28 cellular contexts compared by ENCODE assay signal in the genomic region with DNA sequence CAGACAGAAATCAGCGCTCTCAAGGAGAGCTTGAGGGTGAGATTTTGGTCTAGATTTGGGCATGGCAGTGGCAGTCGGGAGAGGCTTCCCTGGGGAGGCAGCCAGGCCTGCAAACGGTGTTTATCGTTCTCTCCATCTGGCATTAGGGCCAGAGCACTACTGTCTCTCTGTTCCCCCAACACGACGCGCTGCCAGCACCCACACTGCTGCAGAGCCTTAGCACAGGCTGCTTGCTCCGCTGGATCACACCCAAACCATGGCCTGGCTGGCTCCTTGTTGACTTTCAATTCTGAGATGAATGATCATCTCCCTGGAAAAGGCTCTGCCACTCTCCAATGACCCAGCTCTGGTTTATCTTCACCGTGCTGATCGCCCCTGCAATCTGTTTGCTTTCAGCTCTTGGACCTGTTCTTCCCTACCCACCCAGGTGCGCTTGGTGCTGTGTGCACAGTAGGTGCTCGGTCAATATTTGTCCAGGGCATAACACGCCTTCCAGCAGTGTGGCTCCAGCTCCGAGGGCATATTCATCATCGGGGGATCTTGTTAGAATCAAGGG.
A peak's percentile ranks its signal among the peaks of the same experiment; 100 is the strongest.
DNase-seq lines count a peak whose midpoint lies in the region; ATAC-seq and TF ChIP-seq lines count a peak whose summit lies in the region.
"Had no signal": no experiment of that assay in that cellular context is flagged by ENCODE, and none has a peak within 500 bp of the region (broad histone marks: within the 10 kb centered on the region; RNA-seq: fewer than 3 reads in every experiment).

No MANE protein-coding gene starts in this region.

- H3K23ac ChIP-seq in H9 (ENCODE audit: insufficient read length, low read depth, low read length): no peak overlapping the region

- CTCF ChIA-PET in WTC11 (lab: Charles Lee): interaction anchor here (1.3 to 2.0 kb wide), 2 partner anchors 14 to 105 kb away, joined by 5 to 15 read pairs; no protein-coding TSS in a partner anchor

- no peak overlapping the region for H2BK15ac ChIP-seq in H9 (ENCODE audit: low read depth, low read length)

- H2BK20ac ChIP-seq in H9 (ENCODE audit: low read depth, low read length, poor library complexity, severe bottlenecking): no peak overlapping the region

- no peaks in the 10 kb centered on the region for H3K79me1 ChIP-seq in H9 (ENCODE audit: insufficient read depth, low read depth, low read length, poor library complexity, severe bottlenecking)

- H4K5ac ChIP-seq in H9 (ENCODE audit: insufficient read length, low read depth, low read length): no peak overlapping the region

- no peak overlapping the region for H3K9ac ChIP-seq in H9 (ENCODE audit: extremely low read depth, insufficient read length, low read length)
- H3K9ac ChIP-seq in muscle layer of colon (ENCODE audit: low read length): no peak overlapping the region
- H3K9ac ChIP-seq: BLaER1, GM23248 had no signal

- H3K4me1 ChIP-seq in H9 (ENCODE audit: insufficient read depth, low read length) (peaks cover 13% of the 10 kb centered on the region), muscle layer of colon (ENCODE audit: insufficient read depth, low read length) (peaks cover 10% of the 10 kb centered on the region), body of pancreas (peaks cover 3% of the 10 kb centered on the region)
- H3K4me1 ChIP-seq: BLaER1, SJCRH30, tibial nerve had no signal

- H3K4me3 ChIP-seq in muscle layer of colon (ENCODE audit: low read depth in 1 of 2, low read length in 2 of 2) (peak overlapping the region in 1 of 2 donors; percentile 23), body of pancreas (no peak overlapping the region)
- H3K4me3 ChIP-seq: BLaER1, GM23248, SJCRH30, tibial nerve had no signal

- H3K4me1 Mint-ChIP-seq in H9 (peaks cover 65 to 68% of the 10 kb centered on the region in 2 experiments), WTC11 (peaks cover 74% of the 10 kb centered on the region)
- H3K4me1 Mint-ChIP-seq: activated B cell treated with CpG ODN at 0.5 μM for 24 hours had no signal

- TF ChIP-seq CTCF in H9 (conservative IDR thresholded peaks at IDR 0.05) (no peak), WTC11 (IDR thresholded peaks at IDR 0.05) (no peak), body of pancreas (IDR thresholded peaks at IDR 0.05) (no peak)

- TF ChIP-seq POLR2A in body of pancreas (IDR thresholded peaks at IDR 0.05): no peak

- H3K27ac Mint-ChIP-seq in H9 (peak overlapping the region; percentile 9 to 100 (median 66); a peak in 5 of 7 replicates), WTC11 (peak overlapping the region; percentile 91)
- H3K27ac Mint-ChIP-seq: activated B cell treated with CpG ODN at 0.5 μM for 24 hours; activated T-cell treated with anti-CD3 and anti-CD28 coated beads, Interleukin-2, amount 50 U/mL, for 72 hours; dendritic cell treated with granulocyte-macrophage colony-stimulating factor and Interleukin-4, amounts not matched to agents 40 ng/mL and 50 ng/mL, for 4 days; progenitor cell of endocrine pancreas had no signal

- H4K8ac ChIP-seq in H9 (replicated peaks; ENCODE audit: insufficient read length, low read depth, low read length): no peak overlapping the region

- intact Hi-C loops in body of pancreas (cut with DNase I): no loop called here

- H3K27ac ChIP-seq in H9 (ENCODE audit: insufficient read length, low read depth, low read length): no peak overlapping the region
- H3K27ac ChIP-seq in muscle layer of colon (ENCODE audit: low read depth, low read length): peak overlapping the region; percentile 44
- no peak overlapping the region for H3K27ac ChIP-seq in body of pancreas
- H3K27ac ChIP-seq: BLaER1, GM23248, SJCRH30, tibial nerve had no signal

- H3K18ac ChIP-seq in H9 (ENCODE audit: insufficient read length, low read depth, low read length): peak overlapping the region; percentile 38

- H3K36me3 Mint-ChIP-seq in H9 (ENCODE audit: insufficient read depth in 1 of 3, low read depth in 3 of 3) (peaks cover 0 to 22% (median under 1%) of the 10 kb centered on the region in 3 experiments; a peak in 4 of 7 replicates), WTC11 (peaks cover 10% of the 10 kb centered on the region)

- H3K4me3 Mint-ChIP-seq in H9: peak overlapping the region in 1 of 2 experiments; percentile 21; a peak in 1 of 5 replicates
- H3K4me3 Mint-ChIP-seq in WTC11: peak overlapping the region; percentile 51
- H3K4me3 Mint-ChIP-seq: activated B cell treated with CpG ODN at 0.5 μM for 24 hours; activated T-cell treated with anti-CD3 and anti-CD28 coated beads, Interleukin-2, amount 50 U/mL, for 72 hours; dendritic cell treated with granulocyte-macrophage colony-stimulating factor and Interleukin-4, amounts not matched to agents 40 ng/mL and 50 ng/mL, for 4 days had no signal

- H2BK12ac ChIP-seq in H9 (ENCODE audit: insufficient read length, low read depth, low read length): no peak overlapping the region

- H3K9me3 Mint-ChIP-seq in H9 (no peaks in the 10 kb centered on the region; a peak in 1 of 5 replicates), WTC11 (peaks cover under 1% of the 10 kb centered on the region; the same call in 1 of the 2 replicates)
- H3K9me3 Mint-ChIP-seq: activated B cell treated with CpG ODN at 0.5 μM for 24 hours; activated T-cell treated with anti-CD3 and anti-CD28 coated beads, Interleukin-2, amount 50 U/mL, for 72 hours; dendritic cell treated with granulocyte-macrophage colony-stimulating factor and Interleukin-4, amounts not matched to agents 40 ng/mL and 50 ng/mL, for 4 days had no signal

- DNase-seq in DMS153 (lab: John Stamatoyannopoulos, UW) (peak; percentile 19), H9 (peak; percentile 51), WTC11 (ENCODE audit: low spot score) (peak; percentile 24), AG20443 (ENCODE audit: low spot score) (no peak), body of pancreas (no peak)
- DNase-seq: ACHN; activated B cell treated with CpG ODN at 0.5 μM for 24 hours; activated CD4-positive, alpha-beta T cell treated with anti-CD3 and anti-CD28 coated beads, Interleukin-2, amount 50 U/mL, for 4 hours; activated T-cell treated with anti-CD3 and anti-CD28 coated beads, Interleukin-2, amount 50 U/mL, for 72 hours; caudate nucleus; DMS79 treated with DMSO at 0.1 percent for 48 hours; foreskin fibroblast; GM23248; head of caudate nucleus; NCI-H1417; NCI-H2029 treated with DMSO at 0.1 percent for 48 hours; NCI-H226; NCI-H748 treated with DMSO at 0.1 percent for 48 hours; SJCRH30; stimulated activated CD4-positive, alpha-beta T cell treated with anti-CD3 and anti-CD28 coated beads, Interleukin-4, amount 100 ng/mL, for 4 hours; SW 1271 had no signal

- no peaks in the 10 kb centered on the region for H4K20me1 ChIP-seq in H9 (ENCODE audit: control insufficient read depth, insufficient read depth, insufficient read length)
- H4K20me1 ChIP-seq: BLaER1 had no signal

- H3K27me3 ChIP-seq in H9 (ENCODE audit: insufficient read depth, low read length): peaks cover 29% of the 10 kb centered on the region
- no peaks in the 10 kb centered on the region for H3K27me3 ChIP-seq in muscle layer of colon (ENCODE audit: control insufficient read depth in 1 of 2, insufficient read depth in 2 of 2, low read length in 2 of 2)
- no peaks in the 10 kb centered on the region for H3K27me3 ChIP-seq in body of pancreas
- H3K27me3 ChIP-seq: BLaER1 had no signal

- WGBS in H9 (ENCODE audit: extremely low coverage, insufficient read length, low lambda C conversion rate): no CpG with 5 or more reads among the region's 15 CpGs
- WGBS in body of pancreas, 2 donors: 9 to 17% methylated on average over 14 to 15 of the region's 15 CpGs

- no peak overlapping the region for H2BK5ac ChIP-seq in H9 (ENCODE audit: insufficient read length, low read length)

- no peak overlapping the region for H3K4ac ChIP-seq in H9 (ENCODE audit: low read depth, low read length)

- POLR2A ChIA-PET in WTC11 (lab: Charles Lee): interaction anchor here (1.5 kb wide), 1 partner anchor 109 kb away, joined by 4 read pairs; no protein-coding TSS in a partner anchor

- H3K36me3 ChIP-seq in muscle layer of colon (ENCODE audit: insufficient read depth, low read length): no peaks in the 10 kb centered on the region
- H3K36me3 ChIP-seq in body of pancreas (replicated peaks in 1 of 2; ENCODE audit: insufficient read depth in 1 of 2, low read depth in 2 of 2): no peaks in the 10 kb centered on the region
- H3K36me3 ChIP-seq: BLaER1, SJCRH30, tibial nerve had no signal

- no peak overlapping the region for H2AFZ ChIP-seq in H9 (ENCODE audit: low read length)
- H2AFZ ChIP-seq: GM23248 had no signal

- H2AK5ac ChIP-seq in H9 (ENCODE audit: insufficient read length, low read length): no peak overlapping the region

- H3K23me2 ChIP-seq in H9 (ENCODE audit: insufficient read length, low read depth, low read length, poor library complexity, severe bottlenecking): no peaks in the 10 kb centered on the region

- H3K14ac ChIP-seq in H9 (ENCODE audit: insufficient read depth, low read length): peak overlapping the region; percentile 27; the same call in 1 of the 2 replicates

- no peak overlapping the region for H3T11ph ChIP-seq in H9 (ENCODE audit: low read length)

- ATAC-seq in WTC11: no peak
- no peak for ATAC-seq in HG03460 (IDR thresholded peaks at IDR 0.05; ENCODE audit: unreplicated experiment)
- ATAC-seq in esophagus mucosa: no peak
- no peak for ATAC-seq in body of pancreas
- ATAC-seq: activated T-cell treated with anti-CD3 and anti-CD28 coated beads, Interleukin-2, amount 50 U/mL, for 72 hours had no signal

- H2BK120ac ChIP-seq in H9 (ENCODE audit: low read depth, low read length, poor library complexity, severe bottlenecking): no peak overlapping the region

- peak overlapping the region; percentile 20 for H3K4me2 ChIP-seq in H9 (ENCODE audit: insufficient read depth, insufficient read length, low read length)
- H3K4me2 ChIP-seq: BLaER1 had no signal

- H3K9me3 ChIP-seq in H9 (ENCODE audit: control insufficient read depth, low read depth, low read length) (no peaks in the 10 kb centered on the region), muscle layer of colon (ENCODE audit: low read length) (no peaks in the 10 kb centered on the region), body of pancreas (no peaks in the 10 kb centered on the region)
- H3K9me3 ChIP-seq: BLaER1, tibial nerve had no signal

- H3K79me2 ChIP-seq in H9 (ENCODE audit: insufficient read depth, low read length): no peaks in the 10 kb centered on the region

- no peak overlapping the region for H4K91ac ChIP-seq in H9 (ENCODE audit: insufficient read length, low read depth, low read length)

- H3K27me3 Mint-ChIP-seq in H9 (ENCODE audit: low read depth) (peaks cover 36% of the 10 kb centered on the region), WTC11 (ENCODE audit: low read depth) (peaks cover 63% of the 10 kb centered on the region)

- H3K56ac ChIP-seq in H9 (ENCODE audit: insufficient read length, low read depth, low read length): no peak overlapping the region

Comparison
In these comparisons a context has a peak if more than half of its experiments do, and no peak if none do; other contexts are left out.
1. DNase-seq: peak in DMS153 (single experiment), H9 (single experiment) and WTC11 (single experiment); none in AG20443 (single experiment) and body of pancreas (0 of 4).